ENCODE assay signal across 1 cellular context in the genomic region with DNA sequence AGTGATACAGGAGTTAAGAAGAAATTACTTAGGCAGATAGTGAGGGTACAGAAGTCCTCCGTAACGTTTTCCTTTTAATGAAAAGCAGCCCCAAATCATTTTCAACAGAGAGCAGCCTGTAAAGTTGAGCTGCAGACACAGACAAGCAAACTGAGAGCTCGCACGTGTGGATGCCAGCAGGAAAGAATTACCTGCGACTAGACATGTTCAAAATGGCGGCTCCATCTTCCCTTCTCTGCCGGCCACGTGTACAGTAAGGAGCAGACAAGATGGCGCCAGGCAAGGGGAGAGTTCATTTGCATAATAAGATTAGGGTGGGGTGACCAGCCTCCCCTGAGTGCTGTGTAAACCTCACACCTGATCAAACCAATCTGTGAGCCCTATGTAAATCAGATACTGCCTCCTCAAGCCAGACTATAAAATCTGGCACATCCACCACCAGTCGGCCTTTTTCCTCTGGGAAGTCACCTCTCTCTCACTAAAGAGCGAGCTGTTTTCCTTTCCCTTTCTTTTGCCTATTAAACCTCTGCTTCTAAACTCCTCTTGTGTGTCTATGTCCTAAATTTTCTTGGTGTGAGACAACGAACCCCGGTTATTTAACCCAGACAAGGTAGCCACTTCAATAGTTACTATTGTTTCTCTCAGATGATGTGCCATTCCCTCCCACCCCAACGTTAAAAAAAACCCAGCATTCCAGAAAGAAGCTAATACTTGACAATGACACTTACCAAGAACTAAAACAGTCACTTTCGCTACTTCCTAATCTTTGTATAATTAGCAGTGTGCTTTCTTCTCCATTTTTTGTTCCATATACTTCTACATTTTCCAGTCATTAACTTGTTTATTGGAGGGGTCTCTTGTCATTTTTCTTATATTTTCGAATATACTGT.
TF ChIP-seq lines count a peak whose summit lies in the region.

No MANE protein-coding gene starts in this region.

TF ChIP-seq in K562, 482 proteins besides CTCF, POLR2A, EP300 and RAD21 (continued from another document and continues in another):
- TF ChIP-seq, protein P1, sequence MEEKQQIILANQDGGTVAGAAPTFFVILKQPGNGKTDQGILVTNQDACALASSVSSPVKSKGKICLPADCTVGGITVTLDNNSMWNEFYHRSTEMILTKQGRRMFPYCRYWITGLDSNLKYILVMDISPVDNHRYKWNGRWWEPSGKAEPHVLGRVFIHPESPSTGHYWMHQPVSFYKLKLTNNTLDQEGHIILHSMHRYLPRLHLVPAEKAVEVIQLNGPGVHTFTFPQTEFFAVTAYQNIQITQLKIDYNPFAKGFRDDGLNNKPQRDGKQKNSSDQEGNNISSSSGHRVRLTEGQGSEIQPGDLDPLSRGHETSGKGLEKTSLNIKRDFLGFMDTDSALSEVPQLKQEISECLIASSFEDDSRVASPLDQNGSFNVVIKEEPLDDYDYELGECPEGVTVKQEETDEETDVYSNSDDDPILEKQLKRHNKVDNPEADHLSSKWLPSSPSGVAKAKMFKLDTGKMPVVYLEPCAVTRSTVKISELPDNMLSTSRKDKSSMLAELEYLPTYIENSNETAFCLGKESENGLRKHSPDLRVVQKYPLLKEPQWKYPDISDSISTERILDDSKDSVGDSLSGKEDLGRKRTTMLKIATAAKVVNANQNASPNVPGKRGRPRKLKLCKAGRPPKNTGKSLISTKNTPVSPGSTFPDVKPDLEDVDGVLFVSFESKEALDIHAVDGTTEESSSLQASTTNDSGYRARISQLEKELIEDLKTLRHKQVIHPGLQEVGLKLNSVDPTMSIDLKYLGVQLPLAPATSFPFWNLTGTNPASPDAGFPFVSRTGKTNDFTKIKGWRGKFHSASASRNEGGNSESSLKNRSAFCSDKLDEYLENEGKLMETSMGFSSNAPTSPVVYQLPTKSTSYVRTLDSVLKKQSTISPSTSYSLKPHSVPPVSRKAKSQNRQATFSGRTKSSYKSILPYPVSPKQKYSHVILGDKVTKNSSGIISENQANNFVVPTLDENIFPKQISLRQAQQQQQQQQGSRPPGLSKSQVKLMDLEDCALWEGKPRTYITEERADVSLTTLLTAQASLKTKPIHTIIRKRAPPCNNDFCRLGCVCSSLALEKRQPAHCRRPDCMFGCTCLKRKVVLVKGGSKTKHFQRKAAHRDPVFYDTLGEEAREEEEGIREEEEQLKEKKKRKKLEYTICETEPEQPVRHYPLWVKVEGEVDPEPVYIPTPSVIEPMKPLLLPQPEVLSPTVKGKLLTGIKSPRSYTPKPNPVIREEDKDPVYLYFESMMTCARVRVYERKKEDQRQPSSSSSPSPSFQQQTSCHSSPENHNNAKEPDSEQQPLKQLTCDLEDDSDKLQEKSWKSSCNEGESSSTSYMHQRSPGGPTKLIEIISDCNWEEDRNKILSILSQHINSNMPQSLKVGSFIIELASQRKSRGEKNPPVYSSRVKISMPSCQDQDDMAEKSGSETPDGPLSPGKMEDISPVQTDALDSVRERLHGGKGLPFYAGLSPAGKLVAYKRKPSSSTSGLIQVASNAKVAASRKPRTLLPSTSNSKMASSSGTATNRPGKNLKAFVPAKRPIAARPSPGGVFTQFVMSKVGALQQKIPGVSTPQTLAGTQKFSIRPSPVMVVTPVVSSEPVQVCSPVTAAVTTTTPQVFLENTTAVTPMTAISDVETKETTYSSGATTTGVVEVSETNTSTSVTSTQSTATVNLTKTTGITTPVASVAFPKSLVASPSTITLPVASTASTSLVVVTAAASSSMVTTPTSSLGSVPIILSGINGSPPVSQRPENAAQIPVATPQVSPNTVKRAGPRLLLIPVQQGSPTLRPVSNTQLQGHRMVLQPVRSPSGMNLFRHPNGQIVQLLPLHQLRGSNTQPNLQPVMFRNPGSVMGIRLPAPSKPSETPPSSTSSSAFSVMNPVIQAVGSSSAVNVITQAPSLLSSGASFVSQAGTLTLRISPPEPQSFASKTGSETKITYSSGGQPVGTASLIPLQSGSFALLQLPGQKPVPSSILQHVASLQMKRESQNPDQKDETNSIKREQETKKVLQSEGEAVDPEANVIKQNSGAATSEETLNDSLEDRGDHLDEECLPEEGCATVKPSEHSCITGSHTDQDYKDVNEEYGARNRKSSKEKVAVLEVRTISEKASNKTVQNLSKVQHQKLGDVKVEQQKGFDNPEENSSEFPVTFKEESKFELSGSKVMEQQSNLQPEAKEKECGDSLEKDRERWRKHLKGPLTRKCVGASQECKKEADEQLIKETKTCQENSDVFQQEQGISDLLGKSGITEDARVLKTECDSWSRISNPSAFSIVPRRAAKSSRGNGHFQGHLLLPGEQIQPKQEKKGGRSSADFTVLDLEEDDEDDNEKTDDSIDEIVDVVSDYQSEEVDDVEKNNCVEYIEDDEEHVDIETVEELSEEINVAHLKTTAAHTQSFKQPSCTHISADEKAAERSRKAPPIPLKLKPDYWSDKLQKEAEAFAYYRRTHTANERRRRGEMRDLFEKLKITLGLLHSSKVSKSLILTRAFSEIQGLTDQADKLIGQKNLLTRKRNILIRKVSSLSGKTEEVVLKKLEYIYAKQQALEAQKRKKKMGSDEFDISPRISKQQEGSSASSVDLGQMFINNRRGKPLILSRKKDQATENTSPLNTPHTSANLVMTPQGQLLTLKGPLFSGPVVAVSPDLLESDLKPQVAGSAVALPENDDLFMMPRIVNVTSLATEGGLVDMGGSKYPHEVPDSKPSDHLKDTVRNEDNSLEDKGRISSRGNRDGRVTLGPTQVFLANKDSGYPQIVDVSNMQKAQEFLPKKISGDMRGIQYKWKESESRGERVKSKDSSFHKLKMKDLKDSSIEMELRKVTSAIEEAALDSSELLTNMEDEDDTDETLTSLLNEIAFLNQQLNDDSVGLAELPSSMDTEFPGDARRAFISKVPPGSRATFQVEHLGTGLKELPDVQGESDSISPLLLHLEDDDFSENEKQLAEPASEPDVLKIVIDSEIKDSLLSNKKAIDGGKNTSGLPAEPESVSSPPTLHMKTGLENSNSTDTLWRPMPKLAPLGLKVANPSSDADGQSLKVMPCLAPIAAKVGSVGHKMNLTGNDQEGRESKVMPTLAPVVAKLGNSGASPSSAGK (IDR thresholded peaks at IDR 0.05), result peak; percentile 79
- TF ChIP-seq SETDB1 (IDR thresholded peaks at IDR 0.05; ENCODE audit: low read length), result no peak
- peak; percentile 48; the same call in 1 of the 2 replicates for TF ChIP-seq GABPA (tag; conservative IDR thresholded peaks at IDR 0.05; ENCODE audit: low read depth)
- no peak for TF ChIP-seq ZFP30 (CRISPR knock-in tag; IDR thresholded peaks at IDR 0.05; ENCODE audit: borderline replicate concordance)
- no peak for TF ChIP-seq ZNF217 (CRISPR knock-in tag; IDR thresholded peaks at IDR 0.05)
- TF ChIP-seq ZNF347 (CRISPR knock-in tag; IDR thresholded peaks at IDR 0.05; ENCODE audit: low read depth), result no peak
- no peak for TF ChIP-seq RFX5 (IDR thresholded peaks at IDR 0.05; ENCODE audit: low read depth, low read length)
- TF ChIP-seq KAT2B (IDR thresholded peaks at IDR 0.05; ENCODE audit: low read depth, low read length), result no peak
- no peak for TF ChIP-seq RBBP5 (IDR thresholded peaks at IDR 0.05; ENCODE audit: borderline replicate concordance, insufficient read depth, low read length, poor library complexity, severe bottlenecking)
- TF ChIP-seq, protein P2, sequence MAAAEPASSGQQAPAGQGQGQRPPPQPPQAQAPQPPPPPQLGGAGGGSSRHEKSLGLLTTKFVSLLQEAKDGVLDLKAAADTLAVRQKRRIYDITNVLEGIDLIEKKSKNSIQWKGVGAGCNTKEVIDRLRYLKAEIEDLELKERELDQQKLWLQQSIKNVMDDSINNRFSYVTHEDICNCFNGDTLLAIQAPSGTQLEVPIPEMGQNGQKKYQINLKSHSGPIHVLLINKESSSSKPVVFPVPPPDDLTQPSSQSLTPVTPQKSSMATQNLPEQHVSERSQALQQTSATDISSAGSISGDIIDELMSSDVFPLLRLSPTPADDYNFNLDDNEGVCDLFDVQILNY (CRISPR knock-in tag; IDR thresholded peaks at IDR 0.05), result no peak
- TF ChIP-seq KDM1A (IDR thresholded peaks at IDR 0.05), result no peak
- 0 out of 2 replicates have a peak, but pooled peaks have one; percentile 25 for TF ChIP-seq HMG20B (CRISPR knock-in tag; IDR thresholded peaks at IDR 0.05)
- TF ChIP-seq, protein P3, sequence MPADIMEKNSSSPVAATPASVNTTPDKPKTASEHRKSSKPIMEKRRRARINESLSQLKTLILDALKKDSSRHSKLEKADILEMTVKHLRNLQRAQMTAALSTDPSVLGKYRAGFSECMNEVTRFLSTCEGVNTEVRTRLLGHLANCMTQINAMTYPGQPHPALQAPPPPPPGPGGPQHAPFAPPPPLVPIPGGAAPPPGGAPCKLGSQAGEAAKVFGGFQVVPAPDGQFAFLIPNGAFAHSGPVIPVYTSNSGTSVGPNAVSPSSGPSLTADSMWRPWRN (IDR thresholded peaks at IDR 0.05; ENCODE audit: low read depth), result no peak
- TF ChIP-seq NUFIP1 (IDR thresholded peaks at IDR 0.05; ENCODE audit: partially characterized antibody), result no peak
- no peak for TF ChIP-seq ETV1 (tag; conservative IDR thresholded peaks at IDR 0.05; ENCODE audit: low read depth)
- TF ChIP-seq JUN (IDR thresholded peaks at IDR 0.05; ENCODE audit: borderline replicate concordance, low read depth, low read length), result no peak
- no peak for TF ChIP-seq JUN (CRISPR knock-in tag; IDR thresholded peaks at IDR 0.05; ENCODE audit: borderline replicate concordance)
- no peak for TF ChIP-seq ILK (tag; IDR thresholded peaks at IDR 0.05; ENCODE audit: borderline replicate concordance, low read depth)
- TF ChIP-seq NR4A1 (CRISPR knock-in tag; IDR thresholded peaks at IDR 0.05), result peak; percentile 63; the same call in 1 of the 2 replicates
- peak; percentile 88; the same call in 1 of the 2 replicates for TF ChIP-seq NR4A1 (tag; IDR thresholded peaks at IDR 0.05)
- TF ChIP-seq, protein P4, sequence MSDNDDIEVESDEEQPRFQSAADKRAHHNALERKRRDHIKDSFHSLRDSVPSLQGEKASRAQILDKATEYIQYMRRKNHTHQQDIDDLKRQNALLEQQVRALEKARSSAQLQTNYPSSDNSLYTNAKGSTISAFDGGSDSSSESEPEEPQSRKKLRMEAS (CRISPR knock-in tag; IDR thresholded peaks at IDR 0.05), result peak; percentile 95
- TF ChIP-seq PRPF4 (IDR thresholded peaks at IDR 0.05; ENCODE audit: insufficient read depth, low read depth, low read length, poor library complexity, severe bottlenecking), result no peak
- TF ChIP-seq ZNF24 (IDR thresholded peaks at IDR 0.05), result no peak
- TF ChIP-seq HLTF (IDR thresholded peaks at IDR 0.05), result no peak
- TF ChIP-seq, protein P5, sequence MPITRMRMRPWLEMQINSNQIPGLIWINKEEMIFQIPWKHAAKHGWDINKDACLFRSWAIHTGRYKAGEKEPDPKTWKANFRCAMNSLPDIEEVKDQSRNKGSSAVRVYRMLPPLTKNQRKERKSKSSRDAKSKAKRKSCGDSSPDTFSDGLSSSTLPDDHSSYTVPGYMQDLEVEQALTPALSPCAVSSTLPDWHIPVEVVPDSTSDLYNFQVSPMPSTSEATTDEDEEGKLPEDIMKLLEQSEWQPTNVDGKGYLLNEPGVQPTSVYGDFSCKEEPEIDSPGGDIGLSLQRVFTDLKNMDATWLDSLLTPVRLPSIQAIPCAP (CRISPR knock-in tag; IDR thresholded peaks at IDR 0.05; ENCODE audit: borderline replicate concordance), result no peak
- no peak for TF ChIP-seq HEY1 (CRISPR knock-in tag; IDR thresholded peaks at IDR 0.05; ENCODE audit: borderline replicate concordance)
- TF ChIP-seq, protein P6, sequence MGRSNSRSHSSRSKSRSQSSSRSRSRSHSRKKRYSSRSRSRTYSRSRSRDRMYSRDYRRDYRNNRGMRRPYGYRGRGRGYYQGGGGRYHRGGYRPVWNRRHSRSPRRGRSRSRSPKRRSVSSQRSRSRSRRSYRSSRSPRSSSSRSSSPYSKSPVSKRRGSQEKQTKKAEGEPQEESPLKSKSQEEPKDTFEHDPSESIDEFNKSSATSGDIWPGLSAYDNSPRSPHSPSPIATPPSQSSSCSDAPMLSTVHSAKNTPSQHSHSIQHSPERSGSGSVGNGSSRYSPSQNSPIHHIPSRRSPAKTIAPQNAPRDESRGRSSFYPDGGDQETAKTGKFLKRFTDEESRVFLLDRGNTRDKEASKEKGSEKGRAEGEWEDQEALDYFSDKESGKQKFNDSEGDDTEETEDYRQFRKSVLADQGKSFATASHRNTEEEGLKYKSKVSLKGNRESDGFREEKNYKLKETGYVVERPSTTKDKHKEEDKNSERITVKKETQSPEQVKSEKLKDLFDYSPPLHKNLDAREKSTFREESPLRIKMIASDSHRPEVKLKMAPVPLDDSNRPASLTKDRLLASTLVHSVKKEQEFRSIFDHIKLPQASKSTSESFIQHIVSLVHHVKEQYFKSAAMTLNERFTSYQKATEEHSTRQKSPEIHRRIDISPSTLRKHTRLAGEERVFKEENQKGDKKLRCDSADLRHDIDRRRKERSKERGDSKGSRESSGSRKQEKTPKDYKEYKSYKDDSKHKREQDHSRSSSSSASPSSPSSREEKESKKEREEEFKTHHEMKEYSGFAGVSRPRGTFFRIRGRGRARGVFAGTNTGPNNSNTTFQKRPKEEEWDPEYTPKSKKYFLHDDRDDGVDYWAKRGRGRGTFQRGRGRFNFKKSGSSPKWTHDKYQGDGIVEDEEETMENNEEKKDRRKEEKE (IDR thresholded peaks at IDR 0.05; ENCODE audit: borderline replicate concordance in 1 of 2, control insufficient read depth in 1 of 2, low read depth in 2 of 2, low read length in 1 of 2), result no peak
- TF ChIP-seq, protein P7, sequence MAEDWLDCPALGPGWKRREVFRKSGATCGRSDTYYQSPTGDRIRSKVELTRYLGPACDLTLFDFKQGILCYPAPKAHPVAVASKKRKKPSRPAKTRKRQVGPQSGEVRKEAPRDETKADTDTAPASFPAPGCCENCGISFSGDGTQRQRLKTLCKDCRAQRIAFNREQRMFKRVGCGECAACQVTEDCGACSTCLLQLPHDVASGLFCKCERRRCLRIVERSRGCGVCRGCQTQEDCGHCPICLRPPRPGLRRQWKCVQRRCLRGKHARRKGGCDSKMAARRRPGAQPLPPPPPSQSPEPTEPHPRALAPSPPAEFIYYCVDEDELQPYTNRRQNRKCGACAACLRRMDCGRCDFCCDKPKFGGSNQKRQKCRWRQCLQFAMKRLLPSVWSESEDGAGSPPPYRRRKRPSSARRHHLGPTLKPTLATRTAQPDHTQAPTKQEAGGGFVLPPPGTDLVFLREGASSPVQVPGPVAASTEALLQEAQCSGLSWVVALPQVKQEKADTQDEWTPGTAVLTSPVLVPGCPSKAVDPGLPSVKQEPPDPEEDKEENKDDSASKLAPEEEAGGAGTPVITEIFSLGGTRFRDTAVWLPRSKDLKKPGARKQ (CRISPR knock-in tag; IDR thresholded peaks at IDR 0.05), result no peak
- TF ChIP-seq, protein P8, sequence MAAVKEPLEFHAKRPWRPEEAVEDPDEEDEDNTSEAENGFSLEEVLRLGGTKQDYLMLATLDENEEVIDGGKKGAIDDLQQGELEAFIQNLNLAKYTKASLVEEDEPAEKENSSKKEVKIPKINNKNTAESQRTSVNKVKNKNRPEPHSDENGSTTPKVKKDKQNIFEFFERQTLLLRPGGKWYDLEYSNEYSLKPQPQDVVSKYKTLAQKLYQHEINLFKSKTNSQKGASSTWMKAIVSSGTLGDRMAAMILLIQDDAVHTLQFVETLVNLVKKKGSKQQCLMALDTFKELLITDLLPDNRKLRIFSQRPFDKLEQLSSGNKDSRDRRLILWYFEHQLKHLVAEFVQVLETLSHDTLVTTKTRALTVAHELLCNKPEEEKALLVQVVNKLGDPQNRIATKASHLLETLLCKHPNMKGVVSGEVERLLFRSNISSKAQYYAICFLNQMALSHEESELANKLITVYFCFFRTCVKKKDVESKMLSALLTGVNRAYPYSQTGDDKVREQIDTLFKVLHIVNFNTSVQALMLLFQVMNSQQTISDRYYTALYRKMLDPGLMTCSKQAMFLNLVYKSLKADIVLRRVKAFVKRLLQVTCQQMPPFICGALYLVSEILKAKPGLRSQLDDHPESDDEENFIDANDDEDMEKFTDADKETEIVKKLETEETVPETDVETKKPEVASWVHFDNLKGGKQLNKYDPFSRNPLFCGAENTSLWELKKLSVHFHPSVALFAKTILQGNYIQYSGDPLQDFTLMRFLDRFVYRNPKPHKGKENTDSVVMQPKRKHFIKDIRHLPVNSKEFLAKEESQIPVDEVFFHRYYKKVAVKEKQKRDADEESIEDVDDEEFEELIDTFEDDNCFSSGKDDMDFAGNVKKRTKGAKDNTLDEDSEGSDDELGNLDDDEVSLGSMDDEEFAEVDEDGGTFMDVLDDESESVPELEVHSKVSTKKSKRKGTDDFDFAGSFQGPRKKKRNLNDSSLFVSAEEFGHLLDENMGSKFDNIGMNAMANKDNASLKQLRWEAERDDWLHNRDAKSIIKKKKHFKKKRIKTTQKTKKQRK (IDR thresholded peaks at IDR 0.05; ENCODE audit: borderline replicate concordance, low read depth, low read length), result no peak
